In genomic region chr9:16058131-16058549, GRCh38 we compare ENCODE assay signal across 11 cellular contexts.
DNase-seq lines count a peak whose midpoint lies in the region; ATAC-seq and TF ChIP-seq lines count a peak whose summit lies in the region.
"Had no signal": no experiment of that assay in that cellular context is flagged by ENCODE, and none has a peak within 500 bp of the region (broad histone marks: within the 10 kb centered on the region; RNA-seq: fewer than 3 reads in every experiment).

No MANE protein-coding gene starts in this region.

- ATAC-seq in HG02571 (IDR thresholded peaks at IDR 0.05; ENCODE audit: unreplicated experiment): no peak

- H3K36me3 ChIP-seq in fibroblast of lung (ENCODE audit: control insufficient read depth, insufficient read depth, low read length): no peaks in the 10 kb centered on the region

- H4K20me1 ChIP-seq in fibroblast of lung (ENCODE audit: control insufficient read depth, extremely low read depth, insufficient read depth, low read length): no peaks in the 10 kb centered on the region

- no peak overlapping the region for H3K27ac ChIP-seq in fibroblast of lung (ENCODE audit: insufficient read depth, low read length)

- H3K9ac ChIP-seq in fibroblast of lung (ENCODE audit: insufficient read depth, low read length): no peak overlapping the region

- no peaks in the 10 kb centered on the region for H3K9me3 ChIP-seq in fibroblast of lung (ENCODE audit: control insufficient read depth, insufficient read depth, low read depth, low read length)
- H3K9me3 ChIP-seq: Caco-2 had no signal

- H3K79me2 ChIP-seq in fibroblast of lung (ENCODE audit: control insufficient read depth, insufficient read depth, low read length): no peaks in the 10 kb centered on the region

- TF ChIP-seq CTCF in NB4 (IDR thresholded peaks at IDR 0.05; ENCODE audit: low read depth, low read length): no peak
- no peak for TF ChIP-seq CTCF in fibroblast of lung (conservative IDR thresholded peaks at IDR 0.05 in 1 of 2, IDR thresholded peaks at IDR 0.05 in 1 of 2; ENCODE audit: low read depth in 1 of 2, low read length in 2 of 2)

- H3K4me3 ChIP-seq in NB4 (ENCODE audit: low read depth, low read length) (no peak overlapping the region), fibroblast of lung (replicated peaks in 1 of 4; ENCODE audit: control extremely low read depth in 1 of 4, insufficient read depth in 1 of 4, low read depth in 3 of 4, low read length in 4 of 4) (no peak overlapping the region)

- H3K27me3 ChIP-seq in fibroblast of lung (ENCODE audit: control insufficient read depth, insufficient read depth, low read length): no peaks in the 10 kb centered on the region

- H3K4me1 ChIP-seq in fibroblast of lung (ENCODE audit: control insufficient read depth, extremely low read depth, insufficient read depth, low read length): peaks cover 3% of the 10 kb centered on the region
- H3K4me1 ChIP-seq: Caco-2 had no signal

- no peak overlapping the region for H3K4me2 ChIP-seq in fibroblast of lung (ENCODE audit: extremely low read depth, insufficient read depth, low read length)

- H2AFZ ChIP-seq in fibroblast of lung (ENCODE audit: low read length): peak overlapping the region; percentile 31

- DNase-seq in stimulated activated CD4-positive, alpha-beta T cell treated with anti-CD3 and anti-CD28 coated beads, Interleukin-15, amount 100 ng/mL, for 24 hours: peak; percentile 10
- DNase-seq in stimulated activated CD4-positive, alpha-beta T cell treated with anti-CD3 and anti-CD28 coated beads, Interleukin-2, amount 100 ng/mL, for 48 hours: no peak
- peak; percentile 28 for DNase-seq in NB4 (ENCODE audit: low read depth)
- DNase-seq in fibroblast of lung (ENCODE audit: low read depth in 2 of 2): peak; percentile 60 to 86
- DNase-seq in NOMO-1 treated with DMSO at 0.1 percent for 48 hours (lab: John Stamatoyannopoulos, UW; ENCODE audit: unreplicated experiment): no peak
- DNase-seq in SHP77 treated with DMSO at 0.1 percent for 48 hours (lab: John Stamatoyannopoulos, UW): no peak
- DNase-seq in epidermal melanocyte (ENCODE audit: insufficient read length, low spot score): no peak
- DNase-seq: Caco-2, NCI-H146, posterior cingulate gyrus had no signal

- TF ChIP-seq POLR2A in NB4 (IDR thresholded peaks at IDR 0.05; ENCODE audit: extremely low read depth, insufficient read length): no peak

Comparison
In these comparisons a context has a peak if more than half of its experiments do, and no peak if none do; other contexts are left out.
1. DNase-seq: peak in stimulated activated CD4-positive, alpha-beta T cell treated with anti-CD3 and anti-CD28 coated beads, Interleukin-15, amount 100 ng/mL, for 24 hours (single experiment), NB4 (single experiment) and fibroblast of lung (2 of 2); none in stimulated activated CD4-positive, alpha-beta T cell treated with anti-CD3 and anti-CD28 coated beads, Interleukin-2, amount 100 ng/mL, for 48 hours (0 of 2), NOMO-1 treated with DMSO at 0.1 percent for 48 hours (single experiment), SHP77 treated with DMSO at 0.1 percent for 48 hours (single experiment) and epidermal melanocyte (single experiment).